In the genomic region with DNA sequence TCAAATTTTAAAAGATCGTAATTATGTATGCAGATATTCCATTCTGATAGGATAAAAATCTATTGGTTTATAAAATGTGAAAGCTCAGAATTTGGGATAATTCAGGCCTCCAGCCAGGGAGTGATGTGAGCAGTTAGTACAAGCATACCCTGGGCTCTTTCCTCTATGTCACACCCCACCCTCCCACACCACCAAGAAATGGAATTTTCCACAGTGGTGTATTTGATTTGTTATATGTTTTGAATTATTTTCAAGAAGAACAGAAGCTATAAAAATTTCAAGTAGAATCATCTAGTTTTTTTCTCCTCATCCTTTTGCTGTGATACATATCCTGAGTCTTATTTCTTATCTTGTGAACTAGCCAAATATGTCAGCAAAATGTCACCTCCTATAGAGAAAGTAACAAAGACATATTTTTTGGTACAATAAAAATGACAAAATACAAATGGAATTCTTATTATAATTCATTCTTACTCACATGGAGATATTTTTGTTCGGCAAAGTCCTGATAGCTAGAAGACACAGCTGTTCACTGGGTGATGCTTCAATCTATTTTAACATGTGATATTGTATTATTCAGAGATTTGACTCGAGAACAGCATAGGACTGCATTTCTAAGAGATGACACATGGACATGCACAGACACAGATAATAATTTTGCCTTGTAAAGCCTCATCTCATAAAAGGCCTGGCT, we compare ENCODE assay signal across 18 cellular contexts.
DNase-seq lines count a peak whose midpoint lies in the region; ATAC-seq and TF ChIP-seq lines count a peak whose summit lies in the region.
"Had no signal": no experiment of that assay in that cellular context is flagged by ENCODE, and none has a peak within 500 bp of the region (broad histone marks: within the 10 kb centered on the region; RNA-seq: fewer than 3 reads in every experiment).

No MANE protein-coding gene starts in this region.

- H4K8ac ChIP-seq in mesenchymal stem cell (ENCODE audit: low read length), result no peak overlapping the region

- no peak overlapping the region for H2AFZ ChIP-seq in mesenchymal stem cell (ENCODE audit: low read depth, low read length)

- DNase-seq in AG04449 (ENCODE audit: low read depth, low spot score) (peak; percentile 10), LHCN-M2 (ENCODE audit: low read depth) (peak; percentile 95), dedifferentiated amniotic fluid mesenchymal stem cell (ENCODE audit: extremely low spot score) (peak; percentile 78), mesenchymal stem cell (peak; percentile 20), posterior cingulate gyrus (no peak)
- DNase-seq in CD4-positive, alpha-beta memory T cell, result no peak
- DNase-seq: ACHN; activated CD8-positive, alpha-beta memory T cell treated with anti-CD3 and anti-CD28 coated beads for 24 hours; activated effector memory CD4-positive, alpha-beta T cell treated with anti-CD3 and anti-CD28 coated beads, Interleukin-2, amount 50 U/mL, for 16 hours; endodermal cell; heart right ventricle; left ventricle myocardium superior; natural killer cell; WERI-Rb-1 had no signal

- peaks cover 3 to 11% (median 3%) of the 10 kb centered on the region in 4 donors for H3K4me1 Mint-ChIP-seq in CD4-positive, alpha-beta memory T cell

- peak overlapping the region; percentile 39 for H3K27ac ChIP-seq in mesenchymal stem cell (ENCODE audit: low read length, poor library complexity, severe bottlenecking)
- H3K27ac ChIP-seq in CD4-positive, alpha-beta memory T cell (ENCODE audit: low read depth, low read length), result no peak overlapping the region
- H3K27ac ChIP-seq: WERI-Rb-1 had no signal

- no peak overlapping the region for H3K14ac ChIP-seq in mesenchymal stem cell (ENCODE audit: low read length in 2 of 2)

- H3K23ac ChIP-seq in mesenchymal stem cell (ENCODE audit: low read length in 2 of 2), result no peak overlapping the region

- POLR2A ChIA-PET in AG04449 (lab: Yijun Ruan, JAX), result no interaction called here
- POLR2A ChIA-PET in CD4-positive, alpha-beta memory T cell (lab: Charles Lee; ENCODE audit: partially characterized antibody), result no interaction called here

- CTCF ChIA-PET in AG04449 (lab: Yijun Ruan, JAX), result no interaction called here
- CTCF ChIA-PET in CD4-positive, alpha-beta memory T cell (lab: Charles Lee; ENCODE audit: partially characterized antibody), result interaction anchor here (1.3 kb wide), 1 partner anchor 31 kb away, joined by 3 read pairs; no protein-coding TSS in a partner anchor

- no peaks in the 10 kb centered on the region for H3K36me3 ChIP-seq in mesenchymal stem cell (ENCODE audit: control insufficient read depth in 1 of 2, insufficient read depth in 2 of 2, low read depth in 1 of 2, low read length in 2 of 2)
- H3K36me3 ChIP-seq in CD4-positive, alpha-beta memory T cell (ENCODE audit: insufficient read depth, low read length), result no peaks in the 10 kb centered on the region
- H3K36me3 ChIP-seq: heart right ventricle had no signal

- H3K9me3 Mint-ChIP-seq in CD4-positive, alpha-beta memory T cell, result peaks cover 2 to 20% (median 11%) of the 10 kb centered on the region in 8 donors

- peaks cover 4 to 34% of the 10 kb centered on the region in 2 donors for H3K36me3 Mint-ChIP-seq in CD4-positive, alpha-beta memory T cell

- no peak overlapping the region for H2BK5ac ChIP-seq in mesenchymal stem cell (ENCODE audit: low read depth, low read length, poor library complexity, severe bottlenecking)

- no peak overlapping the region for H2BK12ac ChIP-seq in mesenchymal stem cell (ENCODE audit: low read length in 2 of 2)

- H3K79me1 ChIP-seq in mesenchymal stem cell (replicated peaks; ENCODE audit: low read length, poor library complexity, severe bottlenecking), result no peaks in the 10 kb centered on the region

- H3K4me3 ChIP-seq in AG04449 (ENCODE audit: low read depth, low read length) (no peak overlapping the region), mesenchymal stem cell (ENCODE audit: insufficient read depth in 1 of 2, low read depth in 1 of 2, low read length in 2 of 2) (peak overlapping the region in 1 of 2 experiments; percentile 28)
- H3K4me3 ChIP-seq in CD4-positive, alpha-beta memory T cell (ENCODE audit: low read length in 2 of 2), result no peak overlapping the region
- H3K4me3 ChIP-seq: heart right ventricle had no signal

- H3K9me3 ChIP-seq in mesenchymal stem cell (ENCODE audit: control insufficient read depth, low read length), result no peaks in the 10 kb centered on the region
- H3K9me3 ChIP-seq in CD4-positive, alpha-beta memory T cell (ENCODE audit: control insufficient read depth in 1 of 2, low read length in 2 of 2), result no peaks in the 10 kb centered on the region

- H3K9ac ChIP-seq in mesenchymal stem cell (ENCODE audit: low read length), result peak overlapping the region; percentile 81

- peaks cover 2 to 9% of the 10 kb centered on the region in 2 donors for H3K27me3 Mint-ChIP-seq in CD4-positive, alpha-beta memory T cell
- H3K27me3 Mint-ChIP-seq: IgD-negative memory B cell; stimulated activated naive CD8-positive, alpha-beta T cell treated with anti-CD3 and anti-CD28 coated beads, Interleukin-15, Interleukin-2, amounts not matched to agents 100 ng/mL and 50 ng/mL, for 24 hours had no signal

- H4K91ac ChIP-seq in mesenchymal stem cell (ENCODE audit: low read length), result no peak overlapping the region

- H3K27ac Mint-ChIP-seq in CD4-positive, alpha-beta memory T cell, result no peak overlapping the region
- H3K27ac Mint-ChIP-seq: endodermal cell; IgD-negative memory B cell; natural killer cell; stimulated activated naive CD8-positive, alpha-beta T cell treated with anti-CD3 and anti-CD28 coated beads, Interleukin-15, Interleukin-2, amounts not matched to agents 100 ng/mL and 50 ng/mL, for 24 hours had no signal

- intact Hi-C loops in posterior cingulate gyrus (cut with DNase I), result no loop called here
- intact Hi-C loops in CD4-positive, alpha-beta memory T cell (cut with micrococcal nuclease), result no loop called here

- H3K4ac ChIP-seq in mesenchymal stem cell (ENCODE audit: low read depth in 1 of 2, low read length in 2 of 2), result no peak overlapping the region

- 57% methylated on average over 1 of the region's 3 CpGs for WGBS in mesenchymal stem cell

- no peaks in the 10 kb centered on the region for H3K27me3 ChIP-seq in mesenchymal stem cell (ENCODE audit: control insufficient read depth in 1 of 2, insufficient read depth in 1 of 2, low read length in 2 of 2)
- H3K27me3 ChIP-seq in CD4-positive, alpha-beta memory T cell (ENCODE audit: insufficient read depth, low read length), result no peaks in the 10 kb centered on the region
- H3K27me3 ChIP-seq: heart right ventricle had no signal

- H3K18ac ChIP-seq in mesenchymal stem cell (ENCODE audit: low read depth in 1 of 2, low read length in 2 of 2), result no peak overlapping the region

- H3K4me3 Mint-ChIP-seq in CD4-positive, alpha-beta memory T cell, result no peak overlapping the region
- H3K4me3 Mint-ChIP-seq: endodermal cell; IgD-negative memory B cell; natural killer cell; stimulated activated naive CD8-positive, alpha-beta T cell treated with anti-CD3 and anti-CD28 coated beads, Interleukin-15, Interleukin-2, amounts not matched to agents 100 ng/mL and 50 ng/mL, for 24 hours had no signal

- H2BK15ac ChIP-seq in mesenchymal stem cell (ENCODE audit: low read depth, poor library complexity, severe bottlenecking), result no peak overlapping the region

- ATAC-seq in HG03378 (IDR thresholded peaks at IDR 0.05; ENCODE audit: unreplicated experiment), result no peak
- ATAC-seq in GM18520 (IDR thresholded peaks at IDR 0.05; ENCODE audit: unreplicated experiment), result no peak
- ATAC-seq: left ventricle myocardium superior, natural killer cell had no signal

- no peak overlapping the region for H3K4me2 ChIP-seq in mesenchymal stem cell (ENCODE audit: low read length, poor library complexity, severe bottlenecking)

- H2AK5ac ChIP-seq in mesenchymal stem cell (ENCODE audit: low read length, severe bottlenecking), result no peak overlapping the region

- H3K4me1 ChIP-seq in mesenchymal stem cell (ENCODE audit: control insufficient read depth, insufficient read depth, low read depth, low read length), result peaks cover 6% of the 10 kb centered on the region
- H3K4me1 ChIP-seq in CD4-positive, alpha-beta memory T cell (ENCODE audit: insufficient read depth, low read length), result no peaks in the 10 kb centered on the region

- TF ChIP-seq CTCF in AG04449 (IDR thresholded peaks at IDR 0.05; ENCODE audit: insufficient read depth, low read length, missing control alignments), result no peak

- no peak overlapping the region for H2BK120ac ChIP-seq in mesenchymal stem cell (ENCODE audit: low read depth, low read length)

Comparison
In these comparisons a context has a peak if more than half of its experiments do, and no peak if none do; other contexts are left out.
1. DNase-seq: peak in AG04449 (single experiment), LHCN-M2 (single experiment), dedifferentiated amniotic fluid mesenchymal stem cell (single experiment) and mesenchymal stem cell (single experiment); none in posterior cingulate gyrus (0 of 10) and CD4-positive, alpha-beta memory T cell (0 of 5).